31 cellular contexts compared by ENCODE assay signal in the genomic region with DNA sequence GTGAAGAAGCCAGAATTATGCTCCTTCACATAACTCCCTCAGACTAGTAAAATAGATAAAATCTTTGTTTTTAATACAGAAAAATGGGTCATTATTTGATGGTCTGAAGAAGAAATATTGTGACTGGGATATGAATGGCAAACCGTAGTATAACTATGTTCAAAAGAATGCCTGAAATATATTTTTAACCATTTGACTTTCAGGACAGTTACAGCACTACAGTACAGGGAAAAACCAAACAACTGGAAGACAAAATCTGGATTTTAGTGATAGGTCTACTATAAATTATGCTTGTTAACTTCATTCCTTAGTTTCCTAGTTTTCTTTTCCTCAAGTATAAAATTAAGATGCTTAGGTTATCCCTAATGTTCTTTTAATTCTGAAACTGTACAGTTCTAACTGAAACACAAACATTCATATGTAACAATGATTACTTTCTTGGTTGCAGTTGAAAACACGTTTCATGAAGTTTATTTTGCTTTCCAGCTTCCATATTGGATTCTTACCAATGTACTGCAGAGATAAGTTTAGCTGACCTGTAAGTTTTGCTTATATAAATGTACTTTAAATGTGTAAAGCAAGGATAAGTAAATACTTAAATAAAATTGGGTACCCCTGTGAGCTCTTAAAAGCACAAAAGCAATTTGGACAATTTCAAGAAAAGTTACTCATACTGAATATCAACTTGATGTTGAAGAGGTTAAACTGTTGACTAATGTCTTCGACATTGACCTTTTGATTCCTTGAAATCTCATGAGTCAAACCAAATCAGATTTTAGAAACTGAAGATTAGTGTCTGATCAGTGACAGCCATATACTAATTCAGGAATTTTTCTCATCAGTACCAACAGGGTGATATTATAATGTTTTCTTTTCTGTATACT. TPM values are rescaled to one million over a fixed set of nuclear protein-coding genes. Genes with fewer than 3 reads are reported as not detected.
"Had no signal": no experiment of that assay in that cellular context is flagged by ENCODE, and none has a peak within 500 bp of the region (broad histone marks: within the 10 kb centered on the region; RNA-seq: fewer than 3 reads in every experiment).

No MANE protein-coding gene starts in this region.

- FAIRE-seq: urothelium cell line had no signal

- DNase-seq: naive thymus-derived CD4-positive, alpha-beta T cell; natural killer cell; occipital lobe; pancreas; psoas muscle; right cardiac atrium; stimulated activated CD4-positive, alpha-beta T cell treated with anti-CD3 and anti-CD28 coated beads, Interleukin-15, amount 100 ng/mL, for 24 hours; stimulated activated CD4-positive, alpha-beta T cell treated with anti-CD3 and anti-CD28 coated beads, Interleukin-2, amount 100 ng/mL, for 24 hours; stimulated activated CD4-positive, alpha-beta T cell treated with anti-CD3 and anti-CD28 coated beads, Interleukin-2, amount 100 ng/mL, for 48 hours; stimulated activated CD4-positive, alpha-beta T cell treated with anti-CD3 and anti-CD28 coated beads, Interleukin-4, amount 100 ng/mL, for 24 hours; stimulated activated naive B cell treated with anti-CD40 and anti-IgM and Interleukin-4, amounts not matched to agents 10 μg/mL and 1 μg/mL and 100 μg/mL, for 72 hours; stimulated activated naive CD4-positive, alpha-beta T cell treated with Interleukin-2 at 50 U/mL for 16 hours; stomach; thyroid gland; trophoblast cell; upper lobe of left lung had no signal

- H3K36me3 ChIP-seq: neural progenitor cell, pancreas, stomach, thoracic aorta, thyroid gland, tibial nerve, upper lobe of left lung, vagina had no signal

- H3K27me3 ChIP-seq: neural progenitor cell, pancreas, stomach, thyroid gland, tibial nerve, upper lobe of left lung, vagina had no signal

- H3K9me3 ChIP-seq: pancreas, psoas muscle, stomach, thoracic aorta, thyroid gland, tibial nerve, upper lobe of left lung, vagina had no signal

- ATAC-seq: naive thymus-derived CD4-positive, alpha-beta T cell; natural killer cell; pancreas; psoas muscle; right cardiac atrium; sciatic nerve; stimulated activated effector memory CD8-positive, alpha-beta T cell treated with anti-CD3 and anti-CD28 coated beads, Interleukin-12 subunit alpha, Interleukin-12 subunit beta, amount 100 ng/mL, for 72 hours; stimulated activated naive B cell treated with anti-CD40 and anti-IgM and Interleukin-4, amounts not matched to agents 10 μg/mL and 1 μg/mL and 100 μg/mL, for 72 hours had no signal

- H3K9ac ChIP-seq: neural progenitor cell had no signal

- H3K27ac ChIP-seq: neural progenitor cell, pancreas, psoas muscle, skin epidermis, stomach, thoracic aorta, thyroid gland, tibial nerve, upper lobe of left lung, vagina had no signal

- H2AFZ ChIP-seq: neural progenitor cell had no signal

- H3K4me1 ChIP-seq: neural progenitor cell, psoas muscle, thyroid gland, tibial nerve, upper lobe of left lung, vagina had no signal

- H3K4me3 ChIP-seq: neural progenitor cell, pancreas, psoas muscle, skin epidermis, stomach, thoracic aorta, thyroid gland, tibial nerve, upper lobe of left lung, vagina had no signal

- H3K4me2 ChIP-seq: neural progenitor cell had no signal

RNA-seq across cellular contexts. Expression of gene AFP, which starts 0.9 kb away (rescaled TPM):
- total RNA-seq: naive thymus-derived CD4-positive, alpha-beta T cell; natural killer cell; osteocyte; posterior vena cava; psoas muscle; right cardiac atrium; sciatic nerve; subcutaneous adipose tissue; temporal lobe; thoracic aorta; thyroid gland; tibial nerve; ureter; vagina had no signal
- polyA plus RNA-seq: naive thymus-derived CD4-positive, alpha-beta T cell; neural cell; psoas muscle; right cardiac atrium; stomach had no signal

RNA-seq across cellular contexts. Expression of gene ALB, which starts 32.8 kb away (rescaled TPM):
- total RNA-seq: natural killer cell, osteocyte, renal cortical epithelial cell, thoracic aorta, vagina had no signal
- polyA plus RNA-seq: naive thymus-derived CD4-positive, alpha-beta T cell; psoas muscle had no signal

RNA-seq across cellular contexts. Expression of gene AFM, which starts 44.6 kb away (rescaled TPM):
- total RNA-seq: naive thymus-derived CD4-positive, alpha-beta T cell; natural killer cell; occipital lobe; osteocyte; posterior vena cava; psoas muscle; renal cortical epithelial cell; right cardiac atrium; sciatic nerve; subcutaneous adipose tissue; temporal lobe; thoracic aorta; thyroid gland; tibial nerve; ureter; vagina had no signal
- polyA plus RNA-seq: naive thymus-derived CD4-positive, alpha-beta T cell; neural cell; psoas muscle; right cardiac atrium had no signal
